ENCODE assay signal across 10 cellular contexts in genomic region chr5:61409568-61409967, GRCh38.
A peak's percentile ranks its signal among the peaks of the same experiment; 100 is the strongest.
DNase-seq lines count a peak whose midpoint lies in the region; ATAC-seq, FAIRE-seq and TF ChIP-seq lines count a peak whose summit lies in the region.
"Had no signal": no experiment of that assay in that cellular context is flagged by ENCODE, and none has a peak within 500 bp of the region (broad histone marks: within the 10 kb centered on the region; RNA-seq: fewer than 3 reads in every experiment).

No MANE protein-coding gene starts in this region.

- H3K4me2 ChIP-seq in GM12878 (ENCODE audit: control insufficient read depth, insufficient read depth) (0 out of 2 replicates have a peak overlapping the region, but pooled peaks have one; percentile 85), HepG2 (ENCODE audit: low read depth, low read length) (peak overlapping the region; percentile 72)

- no peak overlapping the region for H2AFZ ChIP-seq in GM12878 (ENCODE audit: control insufficient read depth, low read depth, low read length)
- H2AFZ ChIP-seq in HepG2 (ENCODE audit: low read length): no peak overlapping the region

- FAIRE-seq in GM12878 (lab: Jason Lieb, UNC): no peak
- no peak for FAIRE-seq in HepG2 (lab: Jason Lieb, UNC)

- H3K27me3 ChIP-seq in GM12878 (replicated peaks in 1 of 2; ENCODE audit: control insufficient read depth in 2 of 2, insufficient read depth in 2 of 2, low read length in 1 of 2): no peaks in the 10 kb centered on the region
- H3K27me3 ChIP-seq in HepG2 (ENCODE audit: control insufficient read depth in 1 of 2, insufficient read depth in 2 of 2, low read length in 2 of 2): no peaks in the 10 kb centered on the region
- H3K27me3 ChIP-seq in upper lobe of left lung: no peaks in the 10 kb centered on the region
- H3K27me3 ChIP-seq in suprapubic skin: no peaks in the 10 kb centered on the region

- H3K36me3 ChIP-seq in GM12878 (ENCODE audit: control insufficient read depth in 2 of 2, insufficient read depth in 2 of 2, low read length in 1 of 2): no peaks in the 10 kb centered on the region
- no peaks in the 10 kb centered on the region for H3K36me3 ChIP-seq in HepG2 (replicated peaks in 1 of 2; ENCODE audit: control insufficient read depth in 1 of 2, insufficient read depth in 2 of 2, low read length in 2 of 2)
- H3K36me3 ChIP-seq in upper lobe of left lung: no peaks in the 10 kb centered on the region
- H3K36me3 ChIP-seq in suprapubic skin: no peaks in the 10 kb centered on the region

- H3K9ac ChIP-seq in GM12878 (ENCODE audit: control insufficient read depth, insufficient read depth, low read length) (no peak overlapping the region), HepG2 (ENCODE audit: insufficient read depth, low read depth, low read length) (no peak overlapping the region)

- ATAC-seq in GM12878 (peak; percentile 19), HepG2 (no peak), upper lobe of left lung (ENCODE audit: low FRiP score in 2 of 2) (peak; percentile 66 to 74)

- no peaks in the 10 kb centered on the region; the same call in 1 of the 2 replicates for H3K4me1 ChIP-seq in GM12878 (ENCODE audit: control insufficient read depth, insufficient read depth, low read length)
- peaks cover 11% of the 10 kb centered on the region for H3K4me1 ChIP-seq in HepG2 (ENCODE audit: insufficient read depth, low read length)
- peaks cover 15 to 32% (median 22%) of the 10 kb centered on the region in 4 donors for H3K4me1 ChIP-seq in upper lobe of left lung
- peaks cover 19% of the 10 kb centered on the region for H3K4me1 ChIP-seq in suprapubic skin

- TF ChIP-seq RAD21 in GM12878 (IDR thresholded peaks at IDR 0.05; ENCODE audit: insufficient read depth, low read depth, low read length) (no peak), HepG2 (CRISPR knock-in tag; IDR thresholded peaks at IDR 0.05) (no peak)

- RAD21 ChIA-PET in GM12878 (lab: Charles Lee; ENCODE audit: unreplicated experiment): interaction anchor here (0.8 to 1.7 kb wide), 3 partner anchors 27 to 78 kb away, joined by 3 to 4 read pairs (median 3); partner anchors contain the start of gene ZSWIM6

- H3K4me3 ChIP-seq in GM12878: no peak overlapping the region
- no peak overlapping the region; a peak in 1 of 6 replicates for H3K4me3 ChIP-seq in HepG2 (replicated peaks in 1 of 3; ENCODE audit: insufficient read depth in 1 of 3, low read depth in 2 of 3, low read length in 3 of 3)
- H3K4me3 ChIP-seq in upper lobe of left lung: no peak overlapping the region
- H3K4me3 ChIP-seq in suprapubic skin: no peak overlapping the region

- TF ChIP-seq EP300 in GM12878 (IDR thresholded peaks at IDR 0.05; ENCODE audit: borderline replicate concordance in 1 of 2, control insufficient read depth in 1 of 2, low read depth in 2 of 2, low read length in 2 of 2) (no peak), HepG2 (IDR thresholded peaks at IDR 0.05; ENCODE audit: low read depth in 2 of 2, low read length in 2 of 2) (no peak), HepG2 (CRISPR knock-in tag; IDR thresholded peaks at IDR 0.05; ENCODE audit: borderline replicate concordance) (no peak), upper lobe of left lung (IDR thresholded peaks at IDR 0.05) (no peak), suprapubic skin (IDR thresholded peaks at IDR 0.05) (no peak)

- SMC1A ChIA-PET in GM12878 (lab: Charles Lee; ENCODE audit: uncharacterized antibody, unreplicated experiment): interaction anchor here (1.1 to 1.3 kb wide), 2 partner anchors 16 to 117 kb away, joined by 3 read pairs; no protein-coding TSS in a partner anchor

- no peak overlapping the region for H3K27ac ChIP-seq in GM12878 (ENCODE audit: control insufficient read depth, insufficient read depth)
- peak overlapping the region; percentile 40 for H3K27ac ChIP-seq in HepG2 (ENCODE audit: extremely low read length, insufficient read depth, low read length)
- H3K27ac ChIP-seq in upper lobe of left lung: peak overlapping the region in 2 of 4 donors; percentile 17 to 69
- H3K27ac ChIP-seq in suprapubic skin: no peak overlapping the region
- H3K27ac ChIP-seq: 22Rv1 had no signal

- TF ChIP-seq POLR2A in GM12878 (IDR thresholded peaks at IDR 0.05; ENCODE audit: low read depth, low read length) (no peak), HepG2 (IDR thresholded peaks at IDR 0.05; ENCODE audit: insufficient read depth in 1 of 2, low read depth in 2 of 2, low read length in 2 of 2) (no peak), upper lobe of left lung (IDR thresholded peaks at IDR 0.05) (no peak), suprapubic skin (IDR thresholded peaks at IDR 0.05) (no peak)

- in situ Hi-C loops in GM12878 (cut with MboI): no loop called here
- in situ Hi-C loops in HepG2 (cut with HindIII; ENCODE audit: extremely low pct_ligation_motif_present, low pct_unique_long_range_greater_than_20kb): no loop called here

- DNase-seq in DMS 273 (lab: John Stamatoyannopoulos, UW; ENCODE audit: unreplicated experiment) (peak; percentile 23), DMS 273 treated with DMSO at 0.1 percent for 48 hours (lab: John Stamatoyannopoulos, UW) (no peak), GM12878 (ENCODE audit: low read depth, low spot score) (no peak), HepG2 (ENCODE audit: low spot score) (peak; percentile 50), upper lobe of left lung (no peak), cortex of kidney (lab: John Stamatoyannopoulos, UW) (no peak), suprapubic skin (ENCODE audit: low spot score in 2 of 2) (no peak)
- DNase-seq in activated CD8-positive, alpha-beta memory T cell treated with anti-CD3 and anti-CD28 coated beads for 24 hours: no peak
- DNase-seq: left cardiac atrium had no signal

- 21% methylated on average over 2 of the region's 2 CpGs for WGBS in GM12878 (ENCODE audit: insufficient coverage, insufficient replicate concordance, low lambda C conversion rate, missing lambda C conversion rate)
- 15% methylated on average over 2 of the region's 2 CpGs for whole genome bisulfite sequencing in HepG2 (ENCODE audit: low lambda C conversion rate)
- 30 to 32% methylated on average over 2 of the region's 2 CpGs for WGBS in upper lobe of left lung, 2 donors
- WGBS in suprapubic skin: 17% methylated on average over 2 of the region's 2 CpGs

- no peaks in the 10 kb centered on the region for H4K20me1 ChIP-seq in GM12878 (ENCODE audit: control insufficient read depth, insufficient read depth)
- H4K20me1 ChIP-seq in HepG2 (ENCODE audit: insufficient read depth, low read length): no peaks in the 10 kb centered on the region

- TF ChIP-seq CTCF in GM12878 (IDR thresholded peaks at IDR 0.05 in 2 of 3, conservative IDR thresholded peaks at IDR 0.05 in 1 of 3; ENCODE audit: control insufficient read depth in 2 of 3, extremely low read depth in 1 of 3, insufficient read depth in 1 of 3, low read depth in 3 of 3, low read length in 3 of 3): no peak
- TF ChIP-seq CTCF in HepG2 (CRISPR knock-in tag; IDR thresholded peaks at IDR 0.05): no peak
- no peak for TF ChIP-seq CTCF in upper lobe of left lung (IDR thresholded peaks at IDR 0.05)
- TF ChIP-seq CTCF in suprapubic skin (IDR thresholded peaks at IDR 0.05): no peak

- H3K9me3 ChIP-seq in GM12878 (replicated peaks; ENCODE audit: control insufficient read depth, insufficient read depth, low read length) (no peaks in the 10 kb centered on the region), HepG2 (ENCODE audit: low read length) (no peaks in the 10 kb centered on the region), upper lobe of left lung (no peaks in the 10 kb centered on the region), suprapubic skin (no peaks in the 10 kb centered on the region)

- intact Hi-C loops in GM12878 (cut with micrococcal nuclease; ENCODE audit: unreplicated experiment): loop anchor here (2.0 to 10.0 kb wide), 4 partner anchors 77 to 355 kb away; partner anchors contain the start of genes SMIM15 and ZSWIM6
- intact Hi-C loops in HepG2 (cut with micrococcal nuclease; ENCODE audit: unreplicated experiment): loop anchor here (2.0 kb wide), 1 partner anchor 77 kb away; the partner anchor contains the start of gene ZSWIM6

- POLR2A ChIA-PET in GM12878 (lab: Charles Lee) (no interaction called here), HepG2 (lab: Yijun Ruan, JAX) (no interaction called here)

- BruUV-seq in GM12878 (replicated peaks; lab: Mats Ljungman, UMichigan): no TSS peak
- BruUV-seq in HepG2 (replicated peaks; lab: Mats Ljungman, UMichigan): no TSS peak

- CTCF ChIA-PET in GM12878 (lab: Yijun Ruan, JAX) (interaction anchor here (0.9 to 1.3 kb wide), 3 partner anchors 243 to 354 kb away, joined by 3 to 4 read pairs (median 3); no protein-coding TSS in a partner anchor), HepG2 (lab: Yijun Ruan, JAX; ENCODE audit: low intra/inter-chr PET ratio, low total read pairs) (no interaction called here)

- H3K79me2 ChIP-seq in GM12878 (ENCODE audit: control insufficient read depth, insufficient read depth, low read length) (no peaks in the 10 kb centered on the region), HepG2 (ENCODE audit: insufficient read depth, low read length) (no peaks in the 10 kb centered on the region)

TF ChIP-seq in GM12878, 131 proteins besides CTCF, POLR2A, EP300 and RAD21:
- no peak for TF ChIP-seq YBX1 (IDR thresholded peaks at IDR 0.05)

TF ChIP-seq in HepG2, 621 proteins besides CTCF, POLR2A, EP300 and RAD21:
- TF ChIP-seq ZNF33A (CRISPR knock-in tag; IDR thresholded peaks at IDR 0.05; ENCODE audit: borderline replicate concordance): no peak
- no peak for TF ChIP-seq ZBTB2 (CRISPR knock-in tag; IDR thresholded peaks at IDR 0.05; ENCODE audit: low read depth)
- TF ChIP-seq MAFK (conservative IDR thresholded peaks at IDR 0.05 in 1 of 2, IDR thresholded peaks at IDR 0.05 in 1 of 2; ENCODE audit: low read length in 2 of 2): peak in 1 of 2 experiments; percentile 8; a peak in 1 of 4 replicates
- peak; percentile 43; the same call in 1 of the 2 replicates for TF ChIP-seq FOSL2 (CRISPR knock-in tag; IDR thresholded peaks at IDR 0.05)
- no peak for TF ChIP-seq ZNF563 (CRISPR knock-in tag; IDR thresholded peaks at IDR 0.05)
- peak; percentile 83 for TF ChIP-seq NFE2L2 (IDR thresholded peaks at IDR 0.05; ENCODE audit: low read length)

Comparison
In these comparisons a context has a peak if more than half of its experiments do, and no peak if none do; other contexts are left out.
1. DNase-seq: peak in DMS 273 (single experiment) and HepG2 (single experiment); none in DMS 273 treated with DMSO at 0.1 percent for 48 hours (single experiment), GM12878 (single experiment), upper lobe of left lung (0 of 2), cortex of kidney (single experiment), activated CD8-positive, alpha-beta memory T cell treated with anti-CD3 and anti-CD28 coated beads for 24 hours (single experiment) and suprapubic skin (0 of 2).